8 cellular contexts compared by ENCODE assay signal in the genomic region with DNA sequence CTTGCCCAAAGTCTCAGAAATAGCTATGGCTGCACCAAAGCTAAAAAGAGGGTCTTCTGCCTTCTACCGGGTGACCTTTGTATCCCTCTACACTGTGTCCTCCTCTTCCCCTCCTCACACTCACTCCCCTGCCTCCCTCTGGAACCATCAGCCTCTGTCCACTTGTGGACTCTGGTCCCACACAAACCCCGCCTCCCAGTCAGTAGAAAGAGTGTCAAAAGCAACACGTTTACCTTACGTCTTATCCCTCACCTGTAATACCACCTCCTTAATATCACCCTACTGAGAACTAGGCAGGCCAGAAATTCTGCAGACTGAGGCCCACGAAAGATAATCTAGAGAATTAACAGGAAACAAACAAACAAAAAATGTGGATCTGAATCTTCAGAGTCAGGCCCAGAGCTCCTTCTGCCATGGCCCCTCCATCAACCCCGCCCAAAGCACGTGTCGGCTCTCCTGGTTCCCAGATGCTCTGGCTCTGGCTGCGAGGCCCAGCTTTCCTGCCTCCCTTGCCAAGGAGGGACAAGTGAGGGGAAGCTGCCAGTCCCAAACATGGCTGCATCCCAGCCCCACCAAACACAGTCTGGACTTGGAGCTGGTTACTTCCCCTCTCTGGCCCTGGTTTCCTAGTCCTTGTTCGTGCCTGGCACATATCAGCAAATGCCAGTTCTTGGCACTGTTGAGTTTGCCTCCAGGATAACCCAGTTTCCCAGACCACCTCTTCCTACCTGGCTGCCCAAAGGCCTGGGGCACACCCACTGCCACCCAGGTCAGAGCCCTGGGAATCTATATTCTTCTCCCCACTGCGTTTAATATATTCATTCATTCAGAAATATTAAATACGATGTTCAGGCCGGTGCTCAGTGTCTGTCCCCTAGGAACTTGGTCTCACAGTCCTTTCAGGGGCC. TPM values are rescaled to one million over a fixed set of nuclear protein-coding genes. Genes with fewer than 3 reads are reported as not detected.
DNase-seq lines count a peak whose midpoint lies in the region; ATAC-seq and TF ChIP-seq lines count a peak whose summit lies in the region.

No MANE protein-coding gene starts in this region.

- H3K4me1 ChIP-seq in Peyer's patch, result peaks cover 0 to 38% (median 8%) of the 10 kb centered on the region in 4 donors
- peaks cover 10 to 22% of the 10 kb centered on the region in 2 donors for H3K4me1 ChIP-seq in esophagus (ENCODE audit: control insufficient read depth in 2 of 2, insufficient read depth in 2 of 2, low read length in 1 of 2)

- DNase-seq in BJ (ENCODE audit: low read depth), result no peak
- DNase-seq in Peyer's patch, result no peak
- DNase-seq in GM13976 (ENCODE audit: low spot score), result no peak
- no peak for DNase-seq in NCI-H146 treated with DMSO at 0.1 percent for 48 hours (lab: John Stamatoyannopoulos, UW; ENCODE audit: unreplicated experiment)

- CTCF ChIA-PET in BJ (lab: Yijun Ruan, JAX), result interaction anchor here (0.9 to 2.1 kb wide), 8 partner anchors 18 to 131 kb away, joined by 3 to 7 read pairs (median 4); no protein-coding TSS in a partner anchor

- 44 to 47% methylated on average over 13 of the region's 13 CpGs for WGBS in esophagus, 2 donors

- TF ChIP-seq POLR2A in Peyer's patch (IDR thresholded peaks at IDR 0.05), result no peak

- no peaks in the 10 kb centered on the region for H4K20me1 ChIP-seq in neural cell (ENCODE audit: insufficient read depth)

- no peaks in the 10 kb centered on the region for H3K9me3 ChIP-seq in Peyer's patch
- H3K9me3 ChIP-seq in esophagus (ENCODE audit: control insufficient read depth in 2 of 2, insufficient read depth in 1 of 2, low read depth in 1 of 2, low read length in 1 of 2), result no peaks in the 10 kb centered on the region
- no peaks in the 10 kb centered on the region for H3K9me3 ChIP-seq in neural cell (ENCODE audit: low read length)

- no peak overlapping the region for H2AFZ ChIP-seq in neural cell (ENCODE audit: low read depth, low read length)

- no peaks in the 10 kb centered on the region for H3F3A ChIP-seq in neural cell (ENCODE audit: insufficient read depth, low read length, poor library complexity, severe bottlenecking)

- TF ChIP-seq EP300 in neural cell (conservative IDR thresholded peaks at IDR 0.05; ENCODE audit: poor library complexity, severe bottlenecking), result no peak

- TF ChIP-seq RAD21 in neural cell (conservative IDR thresholded peaks at IDR 0.05), result no peak

- H3K36me3 ChIP-seq in BJ (ENCODE audit: control insufficient read depth, insufficient read depth, low read length) (peaks cover 20% of the 10 kb centered on the region), Peyer's patch (no peaks in the 10 kb centered on the region), esophagus (ENCODE audit: control insufficient read depth in 2 of 2, insufficient read depth in 2 of 2, low read length in 1 of 2) (peaks cover 0 to 2% of the 10 kb centered on the region in 2 donors), neural cell (ENCODE audit: insufficient read depth, low read length) (no peaks in the 10 kb centered on the region)

- no peak for TF ChIP-seq CTCF in BJ (IDR thresholded peaks at IDR 0.05; ENCODE audit: insufficient read depth, low read depth, low read length)
- TF ChIP-seq CTCF in Peyer's patch (IDR thresholded peaks at IDR 0.05), result no peak
- TF ChIP-seq CTCF in neural cell (IDR thresholded peaks at IDR 0.05; ENCODE audit: poor library complexity, severe bottlenecking), result no peak
- TF ChIP-seq CTCF in GM13976 (IDR thresholded peaks at IDR 0.05; ENCODE audit: borderline replicate concordance, control extremely low read depth, extremely low read depth, insufficient read depth, missing control alignments), result no peak

- no peak for ATAC-seq in GM21576 (IDR thresholded peaks at IDR 0.05; ENCODE audit: unreplicated experiment)
- no peak for ATAC-seq in GM18861 (IDR thresholded peaks at IDR 0.05; ENCODE audit: unreplicated experiment)

- H3K4me2 ChIP-seq in neural cell (ENCODE audit: low read length), result peak overlapping the region; percentile 82

- in situ Hi-C loops in GM13976 (cut with MboI; ENCODE audit: low sequenced_read_pairs, unreplicated experiment), result no loop called here

- no peaks in the 10 kb centered on the region for H3K9me2 ChIP-seq in neural cell (ENCODE audit: insufficient read depth, low read length)

- POLR2A ChIA-PET in BJ (lab: Charles Lee), result interaction anchor here (0.5 to 1.0 kb wide), 3 partner anchors 28 to 36 kb away, joined by 3 to 6 read pairs (median 4); no protein-coding TSS in a partner anchor

- H3K27ac ChIP-seq in Peyer's patch (peak overlapping the region; percentile 82 to 95 (median 86)), esophagus (ENCODE audit: low read depth in 2 of 2, low read length in 1 of 2) (peak overlapping the region; percentile 68 to 96), neural cell (ENCODE audit: low read length) (no peak overlapping the region)

- peak overlapping the region; percentile 87 for H3K9ac ChIP-seq in neural cell (ENCODE audit: low read length)

- no peaks in the 10 kb centered on the region for H3K27me3 ChIP-seq in BJ (ENCODE audit: control insufficient read depth, insufficient read depth, low read length)
- no peaks in the 10 kb centered on the region for H3K27me3 ChIP-seq in Peyer's patch
- no peaks in the 10 kb centered on the region for H3K27me3 ChIP-seq in esophagus (ENCODE audit: control insufficient read depth in 1 of 2, insufficient read depth in 2 of 2, low read length in 2 of 2)
- no peaks in the 10 kb centered on the region for H3K27me3 ChIP-seq in neural cell (ENCODE audit: insufficient read depth, low read depth, low read length)

- peaks cover 32% of the 10 kb centered on the region for H3K79me2 ChIP-seq in neural cell (replicated peaks; ENCODE audit: insufficient read depth, low read length)

- H3K4me3 ChIP-seq in BJ (ENCODE audit: low read depth, low read length) (peak overlapping the region; percentile 96), Peyer's patch (peak overlapping the region in 2 of 4 donors; percentile 78 to 80), esophagus (ENCODE audit: low read depth in 1 of 2, low read length in 2 of 2) (peak overlapping the region in 1 of 2 donors; percentile 62), neural cell (ENCODE audit: low read length) (peak overlapping the region; percentile 98)

TF ChIP-seq in neural cell, 6 proteins besides CTCF, POLR2A, EP300 and RAD21:
- TF ChIP-seq, protein P1, sequence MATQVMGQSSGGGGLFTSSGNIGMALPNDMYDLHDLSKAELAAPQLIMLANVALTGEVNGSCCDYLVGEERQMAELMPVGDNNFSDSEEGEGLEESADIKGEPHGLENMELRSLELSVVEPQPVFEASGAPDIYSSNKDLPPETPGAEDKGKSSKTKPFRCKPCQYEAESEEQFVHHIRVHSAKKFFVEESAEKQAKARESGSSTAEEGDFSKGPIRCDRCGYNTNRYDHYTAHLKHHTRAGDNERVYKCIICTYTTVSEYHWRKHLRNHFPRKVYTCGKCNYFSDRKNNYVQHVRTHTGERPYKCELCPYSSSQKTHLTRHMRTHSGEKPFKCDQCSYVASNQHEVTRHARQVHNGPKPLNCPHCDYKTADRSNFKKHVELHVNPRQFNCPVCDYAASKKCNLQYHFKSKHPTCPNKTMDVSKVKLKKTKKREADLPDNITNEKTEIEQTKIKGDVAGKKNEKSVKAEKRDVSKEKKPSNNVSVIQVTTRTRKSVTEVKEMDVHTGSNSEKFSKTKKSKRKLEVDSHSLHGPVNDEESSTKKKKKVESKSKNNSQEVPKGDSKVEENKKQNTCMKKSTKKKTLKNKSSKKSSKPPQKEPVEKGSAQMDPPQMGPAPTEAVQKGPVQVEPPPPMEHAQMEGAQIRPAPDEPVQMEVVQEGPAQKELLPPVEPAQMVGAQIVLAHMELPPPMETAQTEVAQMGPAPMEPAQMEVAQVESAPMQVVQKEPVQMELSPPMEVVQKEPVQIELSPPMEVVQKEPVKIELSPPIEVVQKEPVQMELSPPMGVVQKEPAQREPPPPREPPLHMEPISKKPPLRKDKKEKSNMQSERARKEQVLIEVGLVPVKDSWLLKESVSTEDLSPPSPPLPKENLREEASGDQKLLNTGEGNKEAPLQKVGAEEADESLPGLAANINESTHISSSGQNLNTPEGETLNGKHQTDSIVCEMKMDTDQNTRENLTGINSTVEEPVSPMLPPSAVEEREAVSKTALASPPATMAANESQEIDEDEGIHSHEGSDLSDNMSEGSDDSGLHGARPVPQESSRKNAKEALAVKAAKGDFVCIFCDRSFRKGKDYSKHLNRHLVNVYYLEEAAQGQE (IDR thresholded peaks at IDR 0.05; ENCODE audit: borderline replicate concordance), result no peak
- TF ChIP-seq TAF1 (IDR thresholded peaks at IDR 0.05; ENCODE audit: low read depth), result no peak
- no peak for TF ChIP-seq EZH2 (IDR thresholded peaks at IDR 0.05; ENCODE audit: borderline replicate concordance, insufficient read depth, low read length, poor library complexity, severe bottlenecking)
- no peak for TF ChIP-seq MXI1 (conservative IDR thresholded peaks at IDR 0.05; ENCODE audit: poor library complexity, severe bottlenecking)
- no peak for TF ChIP-seq POLR2AphosphoS5 (IDR thresholded peaks at IDR 0.05)
- TF ChIP-seq SMC3 (conservative IDR thresholded peaks at IDR 0.05; ENCODE audit: poor library complexity), result no peak

RNA-seq across cellular contexts. Expression of gene ACTN1, which starts 2.7 kb away (rescaled TPM):
- 743 and 1,184 TPM in 2 replicates for polyA plus RNA-seq in BJ (2011; rRNA removed)
- polyA minus RNA-seq in BJ (2011; rRNA and poly(A)+ RNA removed), result 1,395 and 1,473 TPM in 2 replicates
- 100 to 1,000 TPM in 1 of 4 donors, 10 to 100 TPM in 3; 40.3 to 585 (median 80.1) TPM for total RNA-seq in Peyer's patch
- polyA plus RNA-seq in esophagus, result 10 to 100 TPM; 37.4 to 98.2 TPM
- 8.2 and 10.8 TPM in 2 replicates for polyA plus RNA-seq in neural cell
- polyA minus RNA-seq in neural cell, result 18.1 and 19.0 TPM in 2 replicates
